16 cellular contexts compared by ENCODE assay signal in the genomic region with DNA sequence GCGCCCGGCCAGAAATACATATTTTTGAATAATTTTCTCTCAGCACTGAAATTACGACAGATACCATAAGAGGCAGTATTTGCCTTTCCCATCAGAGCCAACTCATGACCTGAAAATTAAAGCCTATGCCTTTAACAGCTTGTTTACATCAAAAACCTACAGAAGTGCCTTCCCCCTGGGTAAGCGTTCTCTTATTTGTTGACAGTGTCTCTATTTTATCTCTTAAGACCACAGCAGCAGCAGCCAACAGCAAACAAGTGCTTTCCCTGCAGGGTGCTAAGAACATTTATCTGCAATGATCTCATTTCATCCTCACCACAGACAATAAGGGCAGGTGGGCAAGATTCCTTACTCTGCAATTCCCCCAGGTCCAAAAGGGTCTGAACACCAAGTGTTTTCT. TPM values are rescaled to one million over a fixed set of nuclear protein-coding genes. Genes with fewer than 3 reads are reported as not detected.
A peak's percentile ranks its signal among the peaks of the same experiment; 100 is the strongest.
DNase-seq lines count a peak whose midpoint lies in the region; ATAC-seq and TF ChIP-seq lines count a peak whose summit lies in the region.
"Had no signal": no experiment of that assay in that cellular context is flagged by ENCODE, and none has a peak within 500 bp of the region (broad histone marks: within the 10 kb centered on the region; RNA-seq: fewer than 3 reads in every experiment).

No MANE protein-coding gene starts in this region.

- no peaks in the 10 kb centered on the region for H3K9me3 Mint-ChIP-seq in activated naive CD8-positive, alpha-beta T cell treated with anti-CD3 and anti-CD28 coated beads for 36 hours
- H3K9me3 Mint-ChIP-seq in activated naive CD8-positive, alpha-beta T cell treated with anti-CD3 and anti-CD28 coated beads, Interleukin-2, amount 50 U/mL, for 24 hours, result no peaks in the 10 kb centered on the region
- peaks cover 3% of the 10 kb centered on the region for H3K9me3 Mint-ChIP-seq in glutamatergic neuron (ENCODE audit: unreplicated experiment)

- H3K4me1 ChIP-seq in RWPE2 (ENCODE audit: insufficient read depth, poor library complexity, severe bottlenecking), result no peaks in the 10 kb centered on the region

- TF ChIP-seq CTCF in RWPE2 (IDR thresholded peaks at IDR 0.05; ENCODE audit: poor library complexity, severe bottlenecking), result no peak
- no peak for TF ChIP-seq CTCF in glutamatergic neuron (IDR thresholded peaks at IDR 0.05; ENCODE audit: partially characterized antibody, unreplicated experiment)

- H3K4me1 Mint-ChIP-seq in activated naive CD8-positive, alpha-beta T cell treated with anti-CD3 and anti-CD28 coated beads for 36 hours, result peaks cover 54% of the 10 kb centered on the region
- peaks cover 38% of the 10 kb centered on the region for H3K4me1 Mint-ChIP-seq in activated naive CD8-positive, alpha-beta T cell treated with anti-CD3 and anti-CD28 coated beads, Interleukin-2, amount 50 U/mL, for 24 hours
- H3K4me1 Mint-ChIP-seq in glutamatergic neuron (ENCODE audit: low read depth, unreplicated experiment), result peaks cover 22% of the 10 kb centered on the region

- H3K9me3 ChIP-seq in RWPE2 (ENCODE audit: severe bottlenecking), result no peaks in the 10 kb centered on the region
- H3K9me3 ChIP-seq: MG63 had no signal

- H3K36me3 Mint-ChIP-seq in activated naive CD8-positive, alpha-beta T cell treated with anti-CD3 and anti-CD28 coated beads for 36 hours, result peaks cover 16% of the 10 kb centered on the region
- peaks cover 19% of the 10 kb centered on the region for H3K36me3 Mint-ChIP-seq in activated naive CD8-positive, alpha-beta T cell treated with anti-CD3 and anti-CD28 coated beads, Interleukin-2, amount 50 U/mL, for 24 hours (ENCODE audit: low read depth)
- H3K36me3 Mint-ChIP-seq in glutamatergic neuron (ENCODE audit: unreplicated experiment), result no peaks in the 10 kb centered on the region

- H3K4me3 Mint-ChIP-seq in activated naive CD8-positive, alpha-beta T cell treated with anti-CD3 and anti-CD28 coated beads for 36 hours, result no peak overlapping the region
- no peak overlapping the region for H3K4me3 Mint-ChIP-seq in activated naive CD8-positive, alpha-beta T cell treated with anti-CD3 and anti-CD28 coated beads, Interleukin-2, amount 50 U/mL, for 24 hours
- peak overlapping the region; percentile 64 for H3K4me3 Mint-ChIP-seq in glutamatergic neuron (ENCODE audit: unreplicated experiment)

- no peak for ATAC-seq in activated naive CD8-positive, alpha-beta T cell treated with anti-CD3 and anti-CD28 coated beads, Interleukin-2, amount 50 U/mL, for 24 hours
- ATAC-seq in RWPE2 (ENCODE audit: low read depth) (no peak), HG03108 (IDR thresholded peaks at IDR 0.05; ENCODE audit: unreplicated experiment) (no peak), GM19397 (IDR thresholded peaks at IDR 0.05; ENCODE audit: unreplicated experiment) (no peak)
- ATAC-seq: left colon had no signal

- no peak overlapping the region for H3K4me3 ChIP-seq in RWPE2 (ENCODE audit: severe bottlenecking)
- H3K4me3 ChIP-seq: MG63 had no signal

- DNase-seq in activated naive CD8-positive, alpha-beta T cell treated with anti-CD3 and anti-CD28 coated beads for 36 hours, result no peak
- DNase-seq in activated naive CD8-positive, alpha-beta T cell treated with anti-CD3 and anti-CD28 coated beads, Interleukin-2, amount 50 U/mL, for 24 hours, result no peak
- peak; percentile 2 for DNase-seq in RWPE2 (ENCODE audit: low spot score)
- no peak for DNase-seq in glutamatergic neuron
- DNase-seq in superior temporal gyrus (ENCODE audit: extremely low spot score), result peak; percentile 24
- no peak for DNase-seq in epidermal melanocyte (ENCODE audit: insufficient read length, low spot score)
- DNase-seq: activated CD8-positive, alpha-beta memory T cell treated with anti-CD3 and anti-CD28 coated beads, Interleukin-2, amount 50 U/mL, for 4 hours; GOT3; left colon; MG63; NCI-H82; stimulated activated CD4-positive, alpha-beta T cell treated with anti-CD3 and anti-CD28 coated beads, Interleukin-2, amount 100 ng/mL, for 24 hours had no signal

- H3K27me3 Mint-ChIP-seq in activated naive CD8-positive, alpha-beta T cell treated with anti-CD3 and anti-CD28 coated beads for 36 hours, result no peaks in the 10 kb centered on the region
- H3K27me3 Mint-ChIP-seq in activated naive CD8-positive, alpha-beta T cell treated with anti-CD3 and anti-CD28 coated beads, Interleukin-2, amount 50 U/mL, for 24 hours, result no peaks in the 10 kb centered on the region
- peaks cover 1% of the 10 kb centered on the region for H3K27me3 Mint-ChIP-seq in glutamatergic neuron (ENCODE audit: unreplicated experiment)

- H3K27ac Mint-ChIP-seq in activated naive CD8-positive, alpha-beta T cell treated with anti-CD3 and anti-CD28 coated beads for 36 hours, result peak overlapping the region; percentile 56
- H3K27ac Mint-ChIP-seq in activated naive CD8-positive, alpha-beta T cell treated with anti-CD3 and anti-CD28 coated beads, Interleukin-2, amount 50 U/mL, for 24 hours, result no peak overlapping the region
- H3K27ac Mint-ChIP-seq in glutamatergic neuron (ENCODE audit: unreplicated experiment), result peak overlapping the region; percentile 67

- H3K36me3 ChIP-seq in RWPE2 (ENCODE audit: low read depth), result peaks cover 67% of the 10 kb centered on the region

- no peak overlapping the region for H3K27ac ChIP-seq in RWPE2 (ENCODE audit: poor library complexity, severe bottlenecking)
- H3K27ac ChIP-seq: HL-60 had no signal

- no peaks in the 10 kb centered on the region for H3K27me3 ChIP-seq in RWPE2 (ENCODE audit: insufficient read depth, poor library complexity, severe bottlenecking)
- H3K27me3 ChIP-seq: MG63 had no signal

RNA-seq across cellular contexts. Expression of gene AKAP8L, which starts 6.0 kb away (rescaled TPM):
- 10 to 100 TPM; 70.6 to 71.6 TPM for total RNA-seq in activated naive CD8-positive, alpha-beta T cell treated with anti-CD3 and anti-CD28 coated beads for 36 hours
- total RNA-seq in glutamatergic neuron (ENCODE audit: unreplicated experiment), result 354 TPM

RNA-seq across cellular contexts. Expression of gene AKAP8, which starts 33.2 kb away (rescaled TPM):
- total RNA-seq in activated naive CD8-positive, alpha-beta T cell treated with anti-CD3 and anti-CD28 coated beads for 36 hours, result 10 to 100 TPM; 59.4 to 61.2 TPM
- 28.9 TPM for total RNA-seq in glutamatergic neuron (ENCODE audit: unreplicated experiment)

RNA-seq across cellular contexts. Expression of gene WIZ, which starts 36.9 kb away (rescaled TPM):
- 10 to 100 TPM; 22.7 to 24.1 TPM for total RNA-seq in activated naive CD8-positive, alpha-beta T cell treated with anti-CD3 and anti-CD28 coated beads for 36 hours
- 106 TPM for total RNA-seq in glutamatergic neuron (ENCODE audit: unreplicated experiment)

RNA-seq across cellular contexts. Expression of gene RASAL3, which starts 51.5 kb away (rescaled TPM):
- 10 to 100 TPM; 75.0 to 83.4 TPM for total RNA-seq in activated naive CD8-positive, alpha-beta T cell treated with anti-CD3 and anti-CD28 coated beads for 36 hours
- not detected for total RNA-seq in glutamatergic neuron (ENCODE audit: unreplicated experiment)
- total RNA-seq: Daoy had no signal

Comparison
In these comparisons a context has a peak if more than half of its experiments do, and no peak if none do; other contexts are left out.
1. DNase-seq: peak in RWPE2 (single experiment) and superior temporal gyrus (single experiment); none in activated naive CD8-positive, alpha-beta T cell treated with anti-CD3 and anti-CD28 coated beads for 36 hours (single experiment), activated naive CD8-positive, alpha-beta T cell treated with anti-CD3 and anti-CD28 coated beads, Interleukin-2, amount 50 U/mL, for 24 hours (single experiment), glutamatergic neuron (single experiment) and epidermal melanocyte (single experiment).